Comparison of ENCODE assay signal across 9 cellular contexts in genomic region chr22:36336246-36337182, GRCh38. TPM values are rescaled to one million over a fixed set of nuclear protein-coding genes. Genes with fewer than 3 reads are reported as not detected.
A peak's percentile ranks its signal among the peaks of the same experiment; 100 is the strongest.
DNase-seq lines count a peak whose midpoint lies in the region; TF ChIP-seq lines count a peak whose summit lies in the region.
"Had no signal": no experiment of that assay in that cellular context is flagged by ENCODE, and none has a peak within 500 bp of the region (broad histone marks: within the 10 kb centered on the region; RNA-seq: fewer than 3 reads in every experiment).

No MANE protein-coding gene starts in this region.

- POLR2A ChIA-PET in MCF 10A (lab: Yijun Ruan, JAX), result interaction anchor here (1.2 to 5.8 kb wide), 2 partner anchors 8 to 50 kb away, joined by 3 to 120 read pairs; partner anchors contain the start of gene MYH9

- no peak overlapping the region for H3K4me3 Mint-ChIP-seq in MCF 10A (ENCODE audit: unreplicated experiment)

- H3K27ac Mint-ChIP-seq in MCF 10A (ENCODE audit: low read depth, unreplicated experiment), result peak overlapping the region; percentile 76

- BruUV-seq in MCF 10A (replicated peaks; lab: Mats Ljungman, UMichigan), result no TSS peak

- no peak overlapping the region for H3K4ac ChIP-seq in mesendoderm (ENCODE audit: low read depth, low read length)

- no peak overlapping the region for H2BK15ac ChIP-seq in mesendoderm (replicated peaks; ENCODE audit: low read depth)

- peaks cover 65% of the 10 kb centered on the region for H3K79me2 ChIP-seq in mesendoderm (ENCODE audit: control insufficient read depth, insufficient read depth, low read length)

- TF ChIP-seq POLR2A in thyroid gland (IDR thresholded peaks at IDR 0.05), result no peak

- H3K27me3 Mint-ChIP-seq in MCF 10A (ENCODE audit: insufficient read depth, unreplicated experiment), result no peaks in the 10 kb centered on the region

- H3K79me1 ChIP-seq in mesendoderm (ENCODE audit: low read length), result peaks cover 37% of the 10 kb centered on the region

- CTCF ChIA-PET in MCF 10A (lab: Yijun Ruan, JAX), result interaction anchor here (1.2 to 1.9 kb wide), 2 partner anchors 28 to 134 kb away, joined by 3 to 8 read pairs; no protein-coding TSS in a partner anchor

- H3K4me2 ChIP-seq in mesendoderm (ENCODE audit: low read length), result no peak overlapping the region

- H3K9me3 ChIP-seq in thyroid gland, result no peaks in the 10 kb centered on the region

- no peak overlapping the region for H3K18ac ChIP-seq in mesendoderm (ENCODE audit: low read length)

- WGBS in mesendoderm (ENCODE audit: extremely low coverage, insufficient coverage, low lambda C conversion rate), result no CpG with 5 or more reads among the region's 26 CpGs
- 78% methylated on average over 26 of the region's 26 CpGs for WGBS in thyroid gland, 2 donors

- H3K27ac ChIP-seq in mesendoderm (ENCODE audit: low read depth, low read length) (peak overlapping the region; percentile 17), thyroid gland (peak overlapping the region; percentile 98 to 99 (median 98))

- H4K8ac ChIP-seq in mesendoderm (ENCODE audit: low read depth, low read length), result no peak overlapping the region

- no peak overlapping the region for H2AK5ac ChIP-seq in mesendoderm (ENCODE audit: low read length)

- no peak for TF ChIP-seq CTCF in MCF 10A (IDR thresholded peaks at IDR 0.05; ENCODE audit: unreplicated experiment)
- no peak for TF ChIP-seq CTCF in thyroid gland (IDR thresholded peaks at IDR 0.05)

- H2BK120ac ChIP-seq in mesendoderm (ENCODE audit: low read depth, low read length), result no peak overlapping the region

- no peak overlapping the region for H4K5ac ChIP-seq in mesendoderm (ENCODE audit: low read length)

- peak overlapping the region; percentile 32 for H3K56ac ChIP-seq in mesendoderm (ENCODE audit: low read length)

- intact Hi-C loops in MCF 10A (cut with micrococcal nuclease) (no loop called here), thyroid gland (cut with DNase I) (no loop called here)

- no peak overlapping the region for H2BK5ac ChIP-seq in mesendoderm (ENCODE audit: low read length)

- peaks cover 99% of the 10 kb centered on the region for H3K36me3 Mint-ChIP-seq in MCF 10A (ENCODE audit: insufficient read depth, unreplicated experiment)

- no peak overlapping the region for H3K23ac ChIP-seq in mesendoderm (ENCODE audit: low read length)

- H3K27me3 ChIP-seq in mesendoderm (ENCODE audit: insufficient read depth, low read length, poor library complexity) (no peaks in the 10 kb centered on the region), thyroid gland (no peaks in the 10 kb centered on the region)

- H3K36me3 ChIP-seq in mesendoderm (ENCODE audit: control insufficient read depth, insufficient read depth, low read length), result peaks cover 15% of the 10 kb centered on the region
- peaks cover 33 to 45% of the 10 kb centered on the region in 2 donors for H3K36me3 ChIP-seq in thyroid gland

- peaks cover 46% of the 10 kb centered on the region for H3K4me1 Mint-ChIP-seq in MCF 10A (ENCODE audit: insufficient read depth, unreplicated experiment)

- peak; percentile 56 for DNase-seq in activated CD8-positive, alpha-beta memory T cell treated with anti-CD3 and anti-CD28 coated beads, Interleukin-2, amount 50 U/mL, for 48 hours
- no peak for DNase-seq in activated CD8-positive, alpha-beta memory T cell treated with anti-CD3 and anti-CD28 coated beads, Interleukin-2, amount 50 U/mL, for 4 hours
- DNase-seq in MCF 10A (ENCODE audit: unreplicated experiment) (no peak), mesendoderm (no peak), thyroid gland (no peak), NCI-H146 (lab: John Stamatoyannopoulos, UW) (no peak), Kasumi-1 (lab: John Stamatoyannopoulos, UW) (no peak), GM19238 (ENCODE audit: insufficient read length, low spot score) (no peak)
- DNase-seq: SIG-M5 had no signal

- H3K9ac ChIP-seq in mesendoderm (ENCODE audit: low read length), result no peak overlapping the region

- H3K9me3 Mint-ChIP-seq in MCF 10A (ENCODE audit: unreplicated experiment), result no peaks in the 10 kb centered on the region

- H3K4me3 ChIP-seq in mesendoderm (ENCODE audit: low read length) (no peak overlapping the region), thyroid gland (replicated peaks in 1 of 3) (no peak overlapping the region)

- H3K4me1 ChIP-seq in mesendoderm (ENCODE audit: control insufficient read depth, low read depth, low read length) (peaks cover 13% of the 10 kb centered on the region), thyroid gland (peaks cover 59 to 90% of the 10 kb centered on the region in 2 donors)

RNA-seq across cellular contexts. Expression of gene MYH9, which starts 51.3 kb away (rescaled TPM):
- 643 and 653 TPM in 2 replicates for total RNA-seq in MCF 10A (2022)
- 110 TPM for polyA plus RNA-seq in mesendoderm (2013, experiment 1 of 2)
- polyA plus RNA-seq in mesendoderm (2013, experiment 2 of 2), result 111 TPM
- 100 to 1,000 TPM; 228 to 375 (median 275) TPM for total RNA-seq in thyroid gland
